8 cellular contexts compared by ENCODE assay signal in genomic region chr6:6004147-6004995, GRCh38. TPM values are rescaled to one million over a fixed set of nuclear protein-coding genes. Genes with fewer than 3 reads are reported as not detected.
DNase-seq lines count a peak whose midpoint lies in the region; ATAC-seq lines count a peak whose summit lies in the region.

No MANE protein-coding gene starts in this region.

- H3K4me1 ChIP-seq in CD8-positive, alpha-beta memory T cell (ENCODE audit: insufficient read depth, low read length): peaks cover 67% of the 10 kb centered on the region
- H3K4me1 ChIP-seq in neuron (ENCODE audit: insufficient read depth, low read length): peaks cover 32% of the 10 kb centered on the region

- H2AFZ ChIP-seq in neuron (ENCODE audit: low read depth, low read length): peak overlapping the region; percentile 5

- peaks cover 51 to 84% (median 68%) of the 10 kb centered on the region in 3 donors for H3K4me1 Mint-ChIP-seq in CD8-positive, alpha-beta memory T cell
- H3K4me1 Mint-ChIP-seq in IgD-negative memory B cell: peaks cover 15 to 24% (median 22%) of the 10 kb centered on the region in 3 donors

- peak overlapping the region in 6 of 8 donors; percentile 27 to 87 (median 70) for H3K27ac Mint-ChIP-seq in CD8-positive, alpha-beta memory T cell
- H3K27ac Mint-ChIP-seq in IgD-negative memory B cell: peak overlapping the region; percentile 94 to 99 (median 97)

- H3K27me3 Mint-ChIP-seq in CD8-positive, alpha-beta memory T cell: peaks cover 88 to 91% of the 10 kb centered on the region in 2 donors
- H3K27me3 Mint-ChIP-seq in IgD-negative memory B cell: peaks cover 73% of the 10 kb centered on the region

- CTCF ChIA-PET in CD8-positive, alpha-beta memory T cell (lab: Charles Lee): interaction anchor here (1.1 kb wide), 1 partner anchor 542 kb away, joined by 3 read pairs; no protein-coding TSS in a partner anchor

- POLR2A ChIA-PET in CD8-positive, alpha-beta memory T cell (lab: Charles Lee): no interaction called here

- H3K27me3 ChIP-seq in CD8-positive, alpha-beta memory T cell (ENCODE audit: insufficient read depth, low read length, poor library complexity, severe bottlenecking): peaks cover 95% of the 10 kb centered on the region
- peaks cover 94% of the 10 kb centered on the region for H3K27me3 ChIP-seq in neuron (ENCODE audit: insufficient read depth, low read length)

- H3K9me3 Mint-ChIP-seq in CD8-positive, alpha-beta memory T cell: peaks cover 4 to 57% (median 43%) of the 10 kb centered on the region in 5 donors
- H3K9me3 Mint-ChIP-seq in IgD-negative memory B cell: peaks cover 4 to 28% (median 13%) of the 10 kb centered on the region in 3 donors

- H3K36me3 Mint-ChIP-seq in CD8-positive, alpha-beta memory T cell: peaks cover 0 to 9% (median 3%) of the 10 kb centered on the region in 3 donors
- H3K36me3 Mint-ChIP-seq in IgD-negative memory B cell: peaks cover 9% of the 10 kb centered on the region

- DNase-seq in CD8-positive, alpha-beta memory T cell: no peak
- peak; percentile 37 for DNase-seq in dermis blood vessel endothelial cell

- peak overlapping the region; percentile 39 for H3K4me3 ChIP-seq in CD8-positive, alpha-beta memory T cell (ENCODE audit: low read length)
- H3K4me3 ChIP-seq in neuron (ENCODE audit: low read length): peak overlapping the region; percentile 9

- H3K27ac ChIP-seq in CD8-positive, alpha-beta memory T cell (ENCODE audit: low read depth, low read length): no peak overlapping the region

- H3K4me3 Mint-ChIP-seq in CD8-positive, alpha-beta memory T cell: peak overlapping the region; percentile 77 to 87 (median 81)
- peak overlapping the region; percentile 70 to 94 (median 75) for H3K4me3 Mint-ChIP-seq in IgD-negative memory B cell

- no peaks in the 10 kb centered on the region for H3K9me3 ChIP-seq in CD8-positive, alpha-beta memory T cell (ENCODE audit: low read length)
- H3K9me3 ChIP-seq in neuron (ENCODE audit: low read length): peaks cover 8% of the 10 kb centered on the region

- ATAC-seq in HG03442 (IDR thresholded peaks at IDR 0.05; ENCODE audit: unreplicated experiment): no peak
- no peak for ATAC-seq in HG03354 (IDR thresholded peaks at IDR 0.05; ENCODE audit: poor library complexity, severe bottlenecking, unreplicated experiment)
- ATAC-seq in GM18873 (IDR thresholded peaks at IDR 0.05; ENCODE audit: low FRiP score, unreplicated experiment): no peak
- no peak for ATAC-seq in HG02870 (IDR thresholded peaks at IDR 0.05; ENCODE audit: unreplicated experiment)

- no peaks in the 10 kb centered on the region for H3K36me3 ChIP-seq in CD8-positive, alpha-beta memory T cell (ENCODE audit: insufficient read depth, low read length)
- no peaks in the 10 kb centered on the region for H3K36me3 ChIP-seq in neuron (ENCODE audit: insufficient read depth, low read length)

RNA-seq across cellular contexts. Expression of gene NRN1, which starts 2.4 kb away (rescaled TPM):
- under 1 TPM in 1 of 2 experiments, not detected in 1; 0.24 TPM for total RNA-seq in CD8-positive, alpha-beta memory T cell
- polyA plus RNA-seq in CD8-positive, alpha-beta memory T cell: 0.61 TPM
- 0.40 TPM for polyA plus RNA-seq in IgD-negative memory B cell
- total RNA-seq in dermis blood vessel endothelial cell: 43.4 and 56.3 TPM in 2 replicates

Comparison
In these comparisons a context has a peak if more than half of its experiments do, and no peak if none do; other contexts are left out.
1. RNA of gene NRN1, which starts 2.4 kb away (total RNA-seq): 43.4 to 56.3 TPM in dermis blood vessel endothelial cell; 0.24 TPM in CD8-positive, alpha-beta memory T cell; every median in the first group is over 10 times any median in the second.